In genomic region chr3:162586591-162586990, GRCh38 we compare ENCODE assay signal across 1 cellular context.
TF ChIP-seq lines count a peak whose summit lies in the region.

No MANE protein-coding gene starts in this region.

TF ChIP-seq in H1, 55 proteins besides CTCF, POLR2A, EP300 and RAD21 (continued from another document):
- TF ChIP-seq USF2 (IDR thresholded peaks at IDR 0.05; ENCODE audit: low read length) (no peak), YY1 (IDR thresholded peaks at IDR 0.05; ENCODE audit: low read depth, low read length) (no peak), NRF1 (IDR thresholded peaks at IDR 0.05; ENCODE audit: low read depth, low read length) (no peak), KDM4A (IDR thresholded peaks at IDR 0.05; ENCODE audit: low read depth, low read length, severe bottlenecking) (no peak), RFX5 (IDR thresholded peaks at IDR 0.05; ENCODE audit: borderline replicate concordance, low read depth, low read length) (no peak)
